6 cellular contexts compared by ENCODE assay signal in the genomic region with DNA sequence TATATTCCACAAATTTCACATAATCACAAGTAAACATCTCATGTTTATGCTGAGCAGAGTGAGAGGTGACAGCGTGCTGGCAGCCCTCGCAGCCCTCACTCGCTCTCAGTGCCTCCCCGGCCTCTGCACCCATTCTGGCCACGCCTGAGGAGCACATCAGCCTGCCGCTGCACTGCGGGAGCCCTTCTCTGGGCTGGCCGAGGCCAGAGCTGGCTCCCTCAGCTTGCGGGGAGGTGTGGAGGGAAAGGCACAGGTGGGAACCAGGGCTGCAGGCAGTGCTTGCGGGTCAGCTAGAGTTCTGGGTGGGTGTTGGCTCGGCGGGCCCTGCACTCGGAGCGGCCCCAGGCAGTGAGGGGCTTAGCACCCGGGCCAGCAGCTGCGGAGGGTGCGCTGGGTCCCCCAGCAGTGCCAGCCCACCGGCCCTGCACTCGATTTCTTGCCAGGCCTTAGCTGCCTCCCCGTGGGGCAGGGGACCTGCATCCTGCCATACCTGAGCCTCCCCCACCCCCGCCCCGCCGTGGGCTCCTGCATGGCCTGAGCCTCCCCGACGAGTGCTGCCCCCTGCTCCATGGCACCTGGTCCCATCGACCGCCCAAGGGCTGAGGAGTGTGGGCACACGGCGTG.
DNase-seq lines count a peak whose midpoint lies in the region; ATAC-seq and TF ChIP-seq lines count a peak whose summit lies in the region.
"Not testable (repeated sequence)": the region's sequence is repeated elsewhere in the genome, so short reads cannot be mapped to it uniquely, and the experiment has no call there.

No MANE protein-coding gene starts in this region.

- H3K56ac ChIP-seq in IMR-90 (ENCODE audit: extremely low read depth, insufficient read depth, low read length), result not testable (repeated sequence)

- DNase-seq in IMR-90; epithelial cell of prostate (ENCODE audit: low read depth, low spot score); mesenchymal stem cell; stimulated activated naive CD8-positive, alpha-beta T cell treated with anti-CD3 and anti-CD28 coated beads, Interleukin-15, amount 100 ng/mL, for 72 hours: not testable (repeated sequence)

- H3K79me1 ChIP-seq in IMR-90 (ENCODE audit: low read depth in 1 of 2, low read length in 2 of 2), result not testable (repeated sequence)
- peaks cover 23% of the 10 kb centered on the region for H3K79me1 ChIP-seq in mesenchymal stem cell (replicated peaks; ENCODE audit: low read length, poor library complexity, severe bottlenecking)

- H3K27ac ChIP-seq in C4-2B, result peak overlapping the region; percentile 89
- H3K27ac ChIP-seq in IMR-90 (ENCODE audit: insufficient read depth, low read length); mesenchymal stem cell (ENCODE audit: low read length, poor library complexity, severe bottlenecking): not testable (repeated sequence)
- peak overlapping the region; percentile 88 for H3K27ac ChIP-seq in VCaP
- H3K27ac ChIP-seq in epithelial cell of prostate, result peak overlapping the region; percentile 51

- not testable (repeated sequence) for H3K4me1 ChIP-seq in IMR-90 (ENCODE audit: control insufficient read depth, insufficient read depth, low read length); mesenchymal stem cell (ENCODE audit: control insufficient read depth, insufficient read depth, low read depth, low read length)

- H3K14ac ChIP-seq in IMR-90 (replicated peaks; ENCODE audit: low read depth, low read length); mesenchymal stem cell (ENCODE audit: low read length in 2 of 2): not testable (repeated sequence)

- not testable (repeated sequence) for TF ChIP-seq RAD21 in IMR-90 (IDR thresholded peaks at IDR 0.05; ENCODE audit: low read length)

- not testable (repeated sequence) for H4K91ac ChIP-seq in IMR-90 (ENCODE audit: insufficient read depth, low read depth, low read length)
- peak overlapping the region; percentile 34 for H4K91ac ChIP-seq in mesenchymal stem cell (ENCODE audit: low read length)

- TF ChIP-seq CTCF in C4-2B (conservative IDR thresholded peaks at IDR 0.05); IMR-90 (conservative IDR thresholded peaks at IDR 0.05; ENCODE audit: low read depth, low read length); VCaP (conservative IDR thresholded peaks at IDR 0.05): not testable (repeated sequence)

- not testable (repeated sequence) for H2BK12ac ChIP-seq in mesenchymal stem cell (ENCODE audit: low read length in 2 of 2)

- H3K4ac ChIP-seq in IMR-90 (ENCODE audit: low read depth, low read length); mesenchymal stem cell (ENCODE audit: low read depth in 1 of 2, low read length in 2 of 2): not testable (repeated sequence)

- not testable (repeated sequence) for H4K5ac ChIP-seq in IMR-90 (ENCODE audit: low read depth, low read length)

- H3K9me3 ChIP-seq in IMR-90 (ENCODE audit: control insufficient read depth, insufficient read depth, low read length); mesenchymal stem cell (ENCODE audit: control insufficient read depth, low read length): not testable (repeated sequence)

- POLR2A ChIA-PET in IMR-90 (lab: Charles Lee; ENCODE audit: unreplicated experiment), result not testable (repeated sequence)

- intact Hi-C loops in IMR-90 (cut with micrococcal nuclease), result not testable (repeated sequence)

- H2BK15ac ChIP-seq in IMR-90 (ENCODE audit: low read depth, low read length); mesenchymal stem cell (ENCODE audit: low read depth, poor library complexity, severe bottlenecking): not testable (repeated sequence)

- TF ChIP-seq POLR2A in IMR-90 (IDR thresholded peaks at IDR 0.05; ENCODE audit: low read depth, low read length), result not testable (repeated sequence)

- not testable (repeated sequence) for H3K9me3 Mint-ChIP-seq in stimulated activated naive CD8-positive, alpha-beta T cell treated with anti-CD3 and anti-CD28 coated beads, Interleukin-15, amount 100 ng/mL, for 72 hours

- in situ Hi-C loops in IMR-90 (cut with MboI; ENCODE audit: low sequenced_read_pairs), result not testable (repeated sequence)

- not testable (repeated sequence) for H3K9ac ChIP-seq in IMR-90 (ENCODE audit: low read depth, low read length); mesenchymal stem cell (ENCODE audit: low read length)

- CTCF ChIA-PET in IMR-90 (lab: Yijun Ruan, JAX), result not testable (repeated sequence)

- not testable (repeated sequence) for H3K27me3 ChIP-seq in IMR-90 (ENCODE audit: control insufficient read depth, insufficient read depth, low read length); mesenchymal stem cell (ENCODE audit: control insufficient read depth in 1 of 2, insufficient read depth in 1 of 2, low read length in 2 of 2)

- not testable (repeated sequence) for H3K36me3 ChIP-seq in IMR-90 (ENCODE audit: control insufficient read depth, insufficient read depth, low read length)
- H3K36me3 ChIP-seq in mesenchymal stem cell (ENCODE audit: control insufficient read depth in 1 of 2, insufficient read depth in 2 of 2, low read depth in 1 of 2, low read length in 2 of 2), result peaks cover 0 to 42% of the 10 kb centered on the region in 2 experiments

- ATAC-seq in IMR-90 (ENCODE audit: low read depth), result not testable (repeated sequence)
- ATAC-seq in stimulated activated naive CD8-positive, alpha-beta T cell treated with anti-CD3 and anti-CD28 coated beads, Interleukin-15, amount 100 ng/mL, for 72 hours, result peak; percentile 40

- H4K8ac ChIP-seq in IMR-90 (ENCODE audit: low read depth in 2 of 2, low read length in 2 of 2); mesenchymal stem cell (ENCODE audit: low read length): not testable (repeated sequence)

- H3K4me2 ChIP-seq in IMR-90 (ENCODE audit: low read depth, low read length); mesenchymal stem cell (ENCODE audit: low read length, poor library complexity, severe bottlenecking): not testable (repeated sequence)

- H3K4me3 ChIP-seq in IMR-90 (ENCODE audit: insufficient read depth, low read depth, low read length); mesenchymal stem cell (ENCODE audit: insufficient read depth in 1 of 2, low read depth in 1 of 2, low read length in 2 of 2): not testable (repeated sequence)

- not testable (repeated sequence) for H3K18ac ChIP-seq in IMR-90 (ENCODE audit: low read depth, low read length); mesenchymal stem cell (ENCODE audit: low read depth in 1 of 2, low read length in 2 of 2)

- H4K20me1 ChIP-seq in IMR-90 (ENCODE audit: insufficient read depth, low read length), result not testable (repeated sequence)

- not testable (repeated sequence) for H2BK5ac ChIP-seq in IMR-90 (ENCODE audit: low read depth, low read length, poor library complexity, severe bottlenecking); mesenchymal stem cell (ENCODE audit: low read depth, low read length, poor library complexity, severe bottlenecking)

- not testable (repeated sequence) for H3K9me1 ChIP-seq in IMR-90 (ENCODE audit: insufficient read depth, low read length)

- peak overlapping the region; percentile 24; the same call in 1 of the 2 replicates for H2AK5ac ChIP-seq in IMR-90 (ENCODE audit: low read depth, low read length)
- not testable (repeated sequence) for H2AK5ac ChIP-seq in mesenchymal stem cell (ENCODE audit: low read length, severe bottlenecking)

- WGBS in IMR-90 (ENCODE audit: extremely low coverage in 2 of 2, insufficient read length in 1 of 2), 2 experiments, result 100% methylated on average over 4 of the region's 29 CpGs; no CpG with 5 or more reads in 1 of the 2 experiments
- over 99% methylated on average over 26 of the region's 29 CpGs for WGBS in mesenchymal stem cell

- not testable (repeated sequence) for BruUV-seq in IMR-90 (replicated peaks; lab: Mats Ljungman, UMichigan)

- not testable (repeated sequence) for H3K23ac ChIP-seq in IMR-90 (ENCODE audit: low read depth, low read length); mesenchymal stem cell (ENCODE audit: low read length in 2 of 2)

- not testable (repeated sequence) for H2AK9ac ChIP-seq in IMR-90 (replicated peaks; ENCODE audit: low read depth, low read length, poor library complexity)

- not testable (repeated sequence) for H3K27me3 Mint-ChIP-seq in stimulated activated naive CD8-positive, alpha-beta T cell treated with anti-CD3 and anti-CD28 coated beads, Interleukin-15, amount 100 ng/mL, for 72 hours

- H3K4me3 Mint-ChIP-seq in stimulated activated naive CD8-positive, alpha-beta T cell treated with anti-CD3 and anti-CD28 coated beads, Interleukin-15, amount 100 ng/mL, for 72 hours, result not testable (repeated sequence)

- H3K4me1 Mint-ChIP-seq in stimulated activated naive CD8-positive, alpha-beta T cell treated with anti-CD3 and anti-CD28 coated beads, Interleukin-15, amount 100 ng/mL, for 72 hours, result not testable (repeated sequence)

- dilution Hi-C loops in IMR-90 (cut with HindIII; ENCODE audit: low sequenced_read_pairs, unreplicated experiment), result not testable (repeated sequence)

- H2BK20ac ChIP-seq in IMR-90 (ENCODE audit: low read depth, low read length), result not testable (repeated sequence)

- not testable (repeated sequence) for H3K27ac Mint-ChIP-seq in stimulated activated naive CD8-positive, alpha-beta T cell treated with anti-CD3 and anti-CD28 coated beads, Interleukin-15, amount 100 ng/mL, for 72 hours

- H2BK120ac ChIP-seq in IMR-90 (ENCODE audit: low read depth, low read length); mesenchymal stem cell (ENCODE audit: low read depth, low read length): not testable (repeated sequence)

- not testable (repeated sequence) for H2AFZ ChIP-seq in IMR-90 (replicated peaks; ENCODE audit: low read length, poor library complexity); mesenchymal stem cell (ENCODE audit: low read depth, low read length)
